Comparison of ENCODE assay signal across 21 cellular contexts in genomic region chr12:80512781-80513180, GRCh38.
DNase-seq lines count a peak whose midpoint lies in the region; ATAC-seq, FAIRE-seq and TF ChIP-seq lines count a peak whose summit lies in the region.
"Had no signal": no experiment of that assay in that cellular context is flagged by ENCODE, and none has a peak within 500 bp of the region (broad histone marks: within the 10 kb centered on the region; RNA-seq: fewer than 3 reads in every experiment).

No MANE protein-coding gene starts in this region.

- H2BK5ac ChIP-seq in IMR-90 (ENCODE audit: low read depth, low read length, poor library complexity, severe bottlenecking) = no peak overlapping the region

- no TSS peak for BruUV-seq in IMR-90 (replicated peaks; lab: Mats Ljungman, UMichigan)
- no TSS peak for BruUV-seq in endothelial cell of umbilical vein (replicated peaks; lab: Mats Ljungman, UMichigan)

- intact Hi-C loops in IMR-90 (cut with micrococcal nuclease) = no loop called here
- intact Hi-C loops in endothelial cell of umbilical vein (cut with micrococcal nuclease) = no loop called here

- H3K36me3 ChIP-seq in IMR-90 (ENCODE audit: control insufficient read depth, insufficient read depth, low read length) = no peaks in the 10 kb centered on the region
- no peaks in the 10 kb centered on the region for H3K36me3 ChIP-seq in RWPE2 (ENCODE audit: low read depth)
- H3K36me3 ChIP-seq in endothelial cell of umbilical vein (ENCODE audit: control insufficient read depth in 2 of 2, extremely low read depth in 1 of 2, insufficient read depth in 2 of 2, low read length in 2 of 2) = no peaks in the 10 kb centered on the region
- H3K36me3 ChIP-seq in parathyroid adenoma (ENCODE audit: control insufficient read depth, insufficient read depth, low read length) = no peaks in the 10 kb centered on the region

- no peak for TF ChIP-seq CTCF in IMR-90 (conservative IDR thresholded peaks at IDR 0.05; ENCODE audit: low read depth, low read length)
- no peak for TF ChIP-seq CTCF in RWPE2 (IDR thresholded peaks at IDR 0.05; ENCODE audit: poor library complexity, severe bottlenecking)
- no peak for TF ChIP-seq CTCF in endothelial cell of umbilical vein (IDR thresholded peaks at IDR 0.05; ENCODE audit: extremely low read depth in 1 of 2, insufficient read depth in 1 of 2, low read depth in 1 of 2, low read length in 2 of 2)
- TF ChIP-seq CTCF in parathyroid adenoma (IDR thresholded peaks at IDR 0.05) = no peak

- dilution Hi-C loops in IMR-90 (cut with HindIII; ENCODE audit: low sequenced_read_pairs, unreplicated experiment) = no loop called here
- dilution Hi-C loops in endothelial cell of umbilical vein (cut with MboI; ENCODE audit: extremely low pct_ligation_motif_present, low sequenced_read_pairs) = no loop called here

- no peak overlapping the region for H3K27ac ChIP-seq in IMR-90 (ENCODE audit: insufficient read depth, low read length)
- H3K27ac ChIP-seq in RWPE2 (ENCODE audit: poor library complexity, severe bottlenecking) = no peak overlapping the region
- no peak overlapping the region for H3K27ac ChIP-seq in endothelial cell of umbilical vein (ENCODE audit: insufficient read depth, low read depth, low read length)
- H3K27ac ChIP-seq in parathyroid adenoma = no peak overlapping the region

- in situ Hi-C loops in IMR-90 (cut with MboI; ENCODE audit: low sequenced_read_pairs) = loop anchor here (25.0 kb wide), 1 partner anchor 100 kb away; no protein-coding TSS in a partner anchor

- FAIRE-seq in endothelial cell of umbilical vein (lab: Jason Lieb, UNC) = no peak
- FAIRE-seq: D721Med, GM12892, GM18507 had no signal

- H3K4me2 ChIP-seq in IMR-90 (ENCODE audit: low read depth, low read length) (no peak overlapping the region), endothelial cell of umbilical vein (ENCODE audit: insufficient read depth, low read length) (no peak overlapping the region), parathyroid adenoma (ENCODE audit: low read length) (no peak overlapping the region)

- no CpG with 5 or more reads among the region's 11 CpGs for WGBS in IMR-90 (ENCODE audit: extremely low coverage in 2 of 2, insufficient read length in 1 of 2), 2 experiments

- no peak overlapping the region for H3K14ac ChIP-seq in IMR-90 (replicated peaks; ENCODE audit: low read depth, low read length)

- H3K56ac ChIP-seq in IMR-90 (ENCODE audit: extremely low read depth, insufficient read depth, low read length) = no peak overlapping the region

- POLR2A ChIA-PET in IMR-90 (lab: Charles Lee; ENCODE audit: unreplicated experiment) (no interaction called here), endothelial cell of umbilical vein (lab: Charles Lee) (no interaction called here)

- no peak for ATAC-seq in IMR-90 (ENCODE audit: low read depth)
- no peak for ATAC-seq in RWPE2 (ENCODE audit: low read depth)
- no peak for ATAC-seq in GM18517 (IDR thresholded peaks at IDR 0.05; ENCODE audit: unreplicated experiment)
- ATAC-seq in HG02763 (IDR thresholded peaks at IDR 0.05; ENCODE audit: unreplicated experiment) = no peak
- ATAC-seq: Right ventricle myocardium inferior, T-cell had no signal

- H2AFZ ChIP-seq in IMR-90 (replicated peaks; ENCODE audit: low read length, poor library complexity) = no peak overlapping the region
- H2AFZ ChIP-seq in endothelial cell of umbilical vein (ENCODE audit: low read depth, low read length) = peak overlapping the region; percentile 5
- peak overlapping the region; percentile 45 for H2AFZ ChIP-seq in parathyroid adenoma

- H3K18ac ChIP-seq in IMR-90 (ENCODE audit: low read depth, low read length) = no peak overlapping the region

- H3K4me1 ChIP-seq in IMR-90 (ENCODE audit: control insufficient read depth, insufficient read depth, low read length) (no peaks in the 10 kb centered on the region), RWPE2 (ENCODE audit: insufficient read depth, poor library complexity, severe bottlenecking) (peaks cover 14% of the 10 kb centered on the region), endothelial cell of umbilical vein (ENCODE audit: control insufficient read depth, extremely low read depth, insufficient read depth, low read length) (no peaks in the 10 kb centered on the region), parathyroid adenoma (no peaks in the 10 kb centered on the region)

- H3K9me1 ChIP-seq in IMR-90 (ENCODE audit: insufficient read depth, low read length) (no peaks in the 10 kb centered on the region), endothelial cell of umbilical vein (replicated peaks; ENCODE audit: control insufficient read depth, extremely low read depth, insufficient read depth, low read length) (no peaks in the 10 kb centered on the region)

- no peak overlapping the region for H4K8ac ChIP-seq in IMR-90 (ENCODE audit: low read depth in 2 of 2, low read length in 2 of 2)

- H3K9me3 ChIP-seq in IMR-90 (ENCODE audit: control insufficient read depth, insufficient read depth, low read length) (no peaks in the 10 kb centered on the region; the same call in 1 of the 2 replicates), RWPE2 (ENCODE audit: severe bottlenecking) (no peaks in the 10 kb centered on the region), endothelial cell of umbilical vein (replicated peaks; ENCODE audit: control insufficient read depth, insufficient read depth, low read length) (no peaks in the 10 kb centered on the region), parathyroid adenoma (ENCODE audit: control insufficient read depth, low read length) (no peaks in the 10 kb centered on the region)

- H2AK5ac ChIP-seq in IMR-90 (ENCODE audit: low read depth, low read length) = 0 out of 2 replicates have a peak overlapping the region, but pooled peaks have one; percentile 50

- H3K4me3 ChIP-seq in IMR-90 (ENCODE audit: insufficient read depth, low read depth, low read length) = no peak overlapping the region
- no peak overlapping the region for H3K4me3 ChIP-seq in RWPE2 (ENCODE audit: severe bottlenecking)
- no peak overlapping the region for H3K4me3 ChIP-seq in endothelial cell of umbilical vein (replicated peaks in 1 of 3; ENCODE audit: insufficient read depth in 1 of 3, low read depth in 1 of 3, low read length in 3 of 3)
- H3K4me3 ChIP-seq in parathyroid adenoma (ENCODE audit: low read depth, low read length) = no peak overlapping the region

- CTCF ChIA-PET in IMR-90 (lab: Yijun Ruan, JAX) (no interaction called here), endothelial cell of umbilical vein (lab: Charles Lee) (no interaction called here)

- H3K79me2 ChIP-seq in endothelial cell of umbilical vein (ENCODE audit: control insufficient read depth, insufficient read depth, low read length) (no peaks in the 10 kb centered on the region), parathyroid adenoma (no peaks in the 10 kb centered on the region)

- no peaks in the 10 kb centered on the region for H3K27me3 ChIP-seq in IMR-90 (ENCODE audit: control insufficient read depth, insufficient read depth, low read length)
- no peaks in the 10 kb centered on the region for H3K27me3 ChIP-seq in RWPE2 (ENCODE audit: insufficient read depth, poor library complexity, severe bottlenecking)
- H3K27me3 ChIP-seq in endothelial cell of umbilical vein (ENCODE audit: control insufficient read depth in 2 of 2, insufficient read depth in 2 of 2, low read length in 2 of 2) = no peaks in the 10 kb centered on the region
- no peaks in the 10 kb centered on the region for H3K27me3 ChIP-seq in parathyroid adenoma (ENCODE audit: control insufficient read depth, insufficient read depth, low read length)

- TF ChIP-seq POLR2A in IMR-90 (IDR thresholded peaks at IDR 0.05; ENCODE audit: low read depth, low read length) (no peak), endothelial cell of umbilical vein (IDR thresholded peaks at IDR 0.05; ENCODE audit: low read depth, low read length) (no peak)

- 0 out of 2 replicates have a peak overlapping the region, but pooled peaks have one; percentile 11 for H3K4ac ChIP-seq in IMR-90 (ENCODE audit: low read depth, low read length)

- no peak overlapping the region for H3K23ac ChIP-seq in IMR-90 (ENCODE audit: low read depth, low read length)

- no peak overlapping the region for H4K5ac ChIP-seq in IMR-90 (ENCODE audit: low read depth, low read length)

- H3K9ac ChIP-seq in IMR-90 (ENCODE audit: low read depth, low read length) (no peak overlapping the region), endothelial cell of umbilical vein (replicated peaks; ENCODE audit: extremely low read depth, insufficient read depth, low read length) (no peak overlapping the region), parathyroid adenoma (no peak overlapping the region)

- TF ChIP-seq RAD21 in IMR-90 (IDR thresholded peaks at IDR 0.05; ENCODE audit: low read length) = no peak

- no peak overlapping the region for H2BK15ac ChIP-seq in IMR-90 (ENCODE audit: low read depth, low read length)

- no peak overlapping the region for H2BK120ac ChIP-seq in IMR-90 (ENCODE audit: low read depth, low read length)

- no peaks in the 10 kb centered on the region for H3K79me1 ChIP-seq in IMR-90 (ENCODE audit: low read depth in 1 of 2, low read length in 2 of 2)

- H4K20me1 ChIP-seq in IMR-90 (ENCODE audit: insufficient read depth, low read length) = no peaks in the 10 kb centered on the region
- no peaks in the 10 kb centered on the region for H4K20me1 ChIP-seq in endothelial cell of umbilical vein (replicated peaks; ENCODE audit: control insufficient read depth, extremely low read depth, insufficient read depth, low read length)

- no peak overlapping the region for H2AK9ac ChIP-seq in IMR-90 (replicated peaks; ENCODE audit: low read depth, low read length, poor library complexity)

- no peak overlapping the region for H2BK20ac ChIP-seq in IMR-90 (ENCODE audit: low read depth, low read length)

- no peak overlapping the region for H4K91ac ChIP-seq in IMR-90 (ENCODE audit: insufficient read depth, low read depth, low read length)

- no peak for DNase-seq in IMR-90
- peak; percentile 19 for DNase-seq in RWPE2 (ENCODE audit: low spot score)
- no peak for DNase-seq in endothelial cell of umbilical vein (ENCODE audit: low read depth, low spot score)
- DNase-seq in SIG-M5 (lab: John Stamatoyannopoulos, UW) = no peak
- DNase-seq: C1 segment of cervical spinal cord; CD8-positive, alpha-beta memory T cell; HCEC 1CT; KG1; MV-4-11; NCI-H1417; NCI-H187 treated with DMSO at 0.1 percent for 48 hours; NCI-H2227 treated with DMSO at 0.1 percent for 48 hours; NCI-H524; T-cell had no signal

TF ChIP-seq in IMR-90, 13 proteins besides CTCF, POLR2A, EP300 and RAD21 (continues in another document):
- TF ChIP-seq SMC3 (IDR thresholded peaks at IDR 0.05; ENCODE audit: low read depth, low read length) (no peak), MAFK (IDR thresholded peaks at IDR 0.05; ENCODE audit: low read depth, low read length) (no peak), MAZ (IDR thresholded peaks at IDR 0.05; ENCODE audit: borderline replicate concordance, low read depth, low read length) (no peak), MXI1 (IDR thresholded peaks at IDR 0.05; ENCODE audit: borderline replicate concordance, low read depth, low read length) (no peak)

TF ChIP-seq in endothelial cell of umbilical vein, 7 proteins besides CTCF, POLR2A, EP300 and RAD21 (continues in another document):
- TF ChIP-seq EZH2 (IDR thresholded peaks at IDR 0.05; ENCODE audit: borderline replicate concordance, low read depth, low read length, severe bottlenecking) = no peak
- TF ChIP-seq FOS (IDR thresholded peaks at IDR 0.05; ENCODE audit: borderline replicate concordance, insufficient read depth, low read length) = no peak
- no peak for TF ChIP-seq JUN (IDR thresholded peaks at IDR 0.05; ENCODE audit: borderline replicate concordance, insufficient read depth, insufficient read length, low read depth)
- TF ChIP-seq MYC (IDR thresholded peaks at IDR 0.05; ENCODE audit: low read depth, low read length) = no peak
